ENCODE assay signal across 13 cellular contexts in the genomic region with DNA sequence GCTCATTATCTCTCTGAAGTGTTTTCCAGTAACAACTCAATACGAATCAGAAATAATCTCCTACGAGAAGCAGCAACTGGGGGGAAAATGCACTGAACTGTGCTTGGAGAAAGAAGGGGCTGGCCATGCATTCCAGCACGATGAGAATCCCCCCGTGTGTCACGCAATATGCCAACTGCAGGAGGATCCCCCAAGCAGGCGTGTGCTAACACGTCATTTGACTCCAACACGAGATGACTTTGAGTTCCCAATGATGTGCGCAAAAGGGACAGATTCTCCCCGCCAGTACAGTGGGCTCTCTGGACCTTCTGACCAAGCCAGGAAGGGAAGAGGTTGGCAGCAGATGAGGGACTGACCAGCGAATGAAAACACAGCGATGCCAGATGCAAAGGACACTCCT.
DNase-seq lines count a peak whose midpoint lies in the region; ATAC-seq, FAIRE-seq and TF ChIP-seq lines count a peak whose summit lies in the region.
"Had no signal": no experiment of that assay in that cellular context is flagged by ENCODE, and none has a peak within 500 bp of the region (broad histone marks: within the 10 kb centered on the region; RNA-seq: fewer than 3 reads in every experiment).

No MANE protein-coding gene starts in this region.

- FAIRE-seq in bronchial epithelial cell (lab: Jason Lieb, UNC) = no peak
- FAIRE-seq: GM12891 had no signal

- ATAC-seq in T-cell (replicated peaks in 1 of 4) (no peak), GM18517 (IDR thresholded peaks at IDR 0.05; ENCODE audit: unreplicated experiment) (no peak)
- ATAC-seq: activated CD8-positive, alpha-beta memory T cell treated with anti-CD3 and anti-CD28 coated beads, Interleukin-2, amount 10 ng/mL, durations not matched to agents 7 days and 5 days had no signal

- H3K4me3 ChIP-seq in bronchial epithelial cell (ENCODE audit: low read depth, low read length) = no peak overlapping the region

- H3K27ac Mint-ChIP-seq in T-cell (no peak overlapping the region), endothelial cell (ENCODE audit: unreplicated experiment) (no peak overlapping the region)
- H3K27ac Mint-ChIP-seq: activated CD8-positive, alpha-beta memory T cell treated with anti-CD3 and anti-CD28 coated beads, Interleukin-2, amount 10 ng/mL, durations not matched to agents 7 days and 5 days; stimulated activated naive CD8-positive, alpha-beta T cell treated with anti-CD3 and anti-CD28 coated beads, Interleukin-15, Interleukin-2, amounts not matched to agents 100 ng/mL and 50 ng/mL, for 24 hours had no signal

- H3K4me1 Mint-ChIP-seq in T-cell (no peaks in the 10 kb centered on the region), endothelial cell (ENCODE audit: unreplicated experiment) (peaks cover 6% of the 10 kb centered on the region)
- H3K4me1 Mint-ChIP-seq: activated CD8-positive, alpha-beta memory T cell treated with anti-CD3 and anti-CD28 coated beads, Interleukin-2, amount 10 ng/mL, durations not matched to agents 7 days and 5 days had no signal

- POLR2A ChIA-PET in T-cell (lab: Charles Lee) = no interaction called here

- H3K9me3 Mint-ChIP-seq in T-cell (no peaks in the 10 kb centered on the region), endothelial cell (ENCODE audit: unreplicated experiment) (no peaks in the 10 kb centered on the region)
- H3K9me3 Mint-ChIP-seq: stimulated activated naive CD8-positive, alpha-beta T cell treated with anti-CD3 and anti-CD28 coated beads, Interleukin-15, Interleukin-2, amounts not matched to agents 100 ng/mL and 50 ng/mL, for 24 hours had no signal

- H3K4me3 Mint-ChIP-seq in T-cell (no peak overlapping the region), endothelial cell (ENCODE audit: unreplicated experiment) (no peak overlapping the region)
- H3K4me3 Mint-ChIP-seq: activated CD8-positive, alpha-beta memory T cell treated with anti-CD3 and anti-CD28 coated beads, Interleukin-2, amount 10 ng/mL, durations not matched to agents 7 days and 5 days; stimulated activated naive CD8-positive, alpha-beta T cell treated with anti-CD3 and anti-CD28 coated beads, Interleukin-15, Interleukin-2, amounts not matched to agents 100 ng/mL and 50 ng/mL, for 24 hours had no signal

- CTCF ChIA-PET in T-cell (lab: Charles Lee) = interaction anchor here in 1 of 2 donors (0.7 kb wide), 1 partner anchor 10 kb away, joined by 3 read pairs; no protein-coding TSS in a partner anchor

- TF ChIP-seq CTCF in bronchial epithelial cell (IDR thresholded peaks at IDR 0.05; ENCODE audit: insufficient read depth, low read length, severe bottlenecking) = no peak
- TF ChIP-seq CTCF in endothelial cell (IDR thresholded peaks at IDR 0.05; ENCODE audit: unreplicated experiment) = no peak

- no peaks in the 10 kb centered on the region for H3K36me3 Mint-ChIP-seq in T-cell
- no peaks in the 10 kb centered on the region for H3K36me3 Mint-ChIP-seq in endothelial cell (ENCODE audit: low read depth, unreplicated experiment)
- H3K36me3 Mint-ChIP-seq: activated CD8-positive, alpha-beta memory T cell treated with anti-CD3 and anti-CD28 coated beads, Interleukin-2, amount 10 ng/mL, durations not matched to agents 7 days and 5 days had no signal

- no peaks in the 10 kb centered on the region for H3K36me3 ChIP-seq in bronchial epithelial cell (ENCODE audit: control insufficient read depth, insufficient read depth, low read length)

- peaks cover 5 to 13% of the 10 kb centered on the region in 2 donors for H3K27me3 Mint-ChIP-seq in T-cell
- H3K27me3 Mint-ChIP-seq in endothelial cell (ENCODE audit: unreplicated experiment) = peaks cover 6% of the 10 kb centered on the region

- no peaks in the 10 kb centered on the region for H3K27me3 ChIP-seq in bronchial epithelial cell (ENCODE audit: control insufficient read depth, insufficient read depth, low read length)

- DNase-seq in AG08396 (ENCODE audit: low spot score) = peak; percentile 44
- peak; percentile 89 for DNase-seq in HT1080 (ENCODE audit: low read depth)
- DNase-seq in bronchial epithelial cell (ENCODE audit: low read depth) = peak; percentile 75
- DNase-seq in non-pigmented ciliary epithelial cell (ENCODE audit: low read depth) = peak; percentile 15
- DNase-seq in T-cell = no peak
- DNase-seq in endothelial cell (ENCODE audit: low spot score) = no peak
- DNase-seq in KG1 (lab: John Stamatoyannopoulos, UW) = no peak
- DNase-seq: activated CD8-positive, alpha-beta memory T cell treated with anti-CD3 and anti-CD28 coated beads, Interleukin-2, amount 10 ng/mL, durations not matched to agents 7 days and 5 days; Kasumi-1; T-helper 2 cell had no signal

Comparison
In these comparisons a context has a peak if more than half of its experiments do, and no peak if none do; other contexts are left out.
1. DNase-seq: peak in AG08396 (single experiment), HT1080 (single experiment), bronchial epithelial cell (single experiment) and non-pigmented ciliary epithelial cell (single experiment); none in T-cell (0 of 34), endothelial cell (single experiment) and KG1 (single experiment).